In genomic region chr10:28704771-28705170, GRCh38 we compare ENCODE assay signal across 23 cellular contexts. TPM values are rescaled to one million over a fixed set of nuclear protein-coding genes. Genes with fewer than 3 reads are reported as not detected.
"Had no signal": no experiment of that assay in that cellular context is flagged by ENCODE, and none has a peak within 500 bp of the region (broad histone marks: within the 10 kb centered on the region; RNA-seq: fewer than 3 reads in every experiment).

No MANE protein-coding gene starts in this region.

- ATAC-seq: activated CD8-positive, alpha-beta memory T cell treated with anti-CD3 and anti-CD28 coated beads, Interleukin-2, amount 10 ng/mL, durations not matched to agents 7 days and 5 days; activated CD8-positive, alpha-beta T cell treated with anti-CD3 and anti-CD28 coated beads, Interleukin-2, amount 10 ng/mL, durations not matched to agents 7 days and 5 days; activated naive CD8-positive, alpha-beta T cell treated with anti-CD3 and anti-CD28 coated beads, Interleukin-2, amount 50 U/mL, for 24 hours; left ventricle myocardium superior; naive thymus-derived CD4-positive, alpha-beta T cell had no signal

- H3K27me3 ChIP-seq: colonic mucosa, ovary, sigmoid colon, tibial nerve had no signal

- DNase-seq: activated B cell treated with CpG ODN at 0.5 μM for 24 hours; activated CD4-positive, alpha-beta T cell treated with anti-CD3 and anti-CD28 coated beads, Interleukin-2, amount 50 U/mL, for 1 hour; activated CD8-positive, alpha-beta memory T cell treated with anti-CD3 and anti-CD28 coated beads, Interleukin-2, amount 10 ng/mL, durations not matched to agents 7 days and 5 days; activated CD8-positive, alpha-beta T cell treated with anti-CD3 and anti-CD28 coated beads, Interleukin-2, amount 10 ng/mL, durations not matched to agents 7 days and 5 days; activated naive CD8-positive, alpha-beta T cell treated with anti-CD3 and anti-CD28 coated beads, Interleukin-2, amount 50 U/mL, for 24 hours; activated T-cell treated with anti-CD3 and anti-CD28 coated beads, Interleukin-2, amount 50 U/mL, for 48 hours; amygdala; cerebellar nuclear complex; colonic mucosa; effector CD8-positive, alpha-beta T cell; esophagus squamous epithelium; foreskin melanocyte; islet precursor cell; left ventricle myocardium superior; naive thymus-derived CD4-positive, alpha-beta T cell; retina; sigmoid colon; stimulated activated naive CD4-positive, alpha-beta T cell; T-helper 1 cell had no signal

- H3K4me1 ChIP-seq: colonic mucosa, esophagus squamous epithelium, prostate gland had no signal

- H3K36me3 ChIP-seq: colonic mucosa, esophagus squamous epithelium, ovary, prostate gland, sigmoid colon, tibial nerve had no signal

- H3K27ac ChIP-seq: colonic mucosa, epithelial cell of prostate, esophagus squamous epithelium, prostate gland, sigmoid colon had no signal

- H3K4me3 ChIP-seq: colonic mucosa, esophagus squamous epithelium, ovary, prostate gland, sigmoid colon, tibial nerve had no signal

- H3K9me3 ChIP-seq: colonic mucosa, esophagus squamous epithelium, ovary, prostate gland, sigmoid colon, tibial nerve had no signal

RNA-seq across cellular contexts. Expression of gene BAMBI, which starts 27.4 kb away (rescaled TPM):
- polyA plus RNA-seq: naive thymus-derived CD4-positive, alpha-beta T cell had no signal
